Comparison of ENCODE assay signal across 1 cellular context in the genomic region with DNA sequence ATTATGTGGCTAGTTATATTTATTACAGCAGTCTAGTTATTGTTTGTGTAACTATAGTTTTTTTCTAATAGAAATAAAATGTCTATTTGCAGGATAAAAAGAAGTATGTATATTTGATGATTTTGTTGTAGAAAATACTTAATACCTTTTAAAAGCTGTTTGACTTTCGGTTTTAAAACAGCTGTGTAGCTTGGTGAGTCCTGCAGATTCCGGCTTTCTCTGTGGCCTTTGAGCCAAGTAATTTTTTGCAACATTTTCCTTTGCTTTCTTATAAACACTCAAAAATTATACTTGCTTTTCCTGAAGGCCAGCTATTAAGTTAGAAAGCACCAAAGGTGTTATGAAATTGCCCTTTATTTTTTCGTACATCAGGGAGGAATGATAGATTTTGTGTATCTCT.
TF ChIP-seq lines count a peak whose summit lies in the region.

No MANE protein-coding gene starts in this region.

TF ChIP-seq in WTC11, 78 proteins besides CTCF, POLR2A, EP300 and RAD21 (continued from another document):
- TF ChIP-seq PRDM15 (CRISPR knock-in tag; IDR thresholded peaks at IDR 0.05) = no peak
- no peak for TF ChIP-seq ZNF263 (CRISPR knock-in tag; IDR thresholded peaks at IDR 0.05; ENCODE audit: low read depth)
- no peak for TF ChIP-seq ETV6 (CRISPR knock-in tag; IDR thresholded peaks at IDR 0.05)
- TF ChIP-seq SOX15 (CRISPR knock-in tag; IDR thresholded peaks at IDR 0.05) = no peak
- TF ChIP-seq, protein P1, sequence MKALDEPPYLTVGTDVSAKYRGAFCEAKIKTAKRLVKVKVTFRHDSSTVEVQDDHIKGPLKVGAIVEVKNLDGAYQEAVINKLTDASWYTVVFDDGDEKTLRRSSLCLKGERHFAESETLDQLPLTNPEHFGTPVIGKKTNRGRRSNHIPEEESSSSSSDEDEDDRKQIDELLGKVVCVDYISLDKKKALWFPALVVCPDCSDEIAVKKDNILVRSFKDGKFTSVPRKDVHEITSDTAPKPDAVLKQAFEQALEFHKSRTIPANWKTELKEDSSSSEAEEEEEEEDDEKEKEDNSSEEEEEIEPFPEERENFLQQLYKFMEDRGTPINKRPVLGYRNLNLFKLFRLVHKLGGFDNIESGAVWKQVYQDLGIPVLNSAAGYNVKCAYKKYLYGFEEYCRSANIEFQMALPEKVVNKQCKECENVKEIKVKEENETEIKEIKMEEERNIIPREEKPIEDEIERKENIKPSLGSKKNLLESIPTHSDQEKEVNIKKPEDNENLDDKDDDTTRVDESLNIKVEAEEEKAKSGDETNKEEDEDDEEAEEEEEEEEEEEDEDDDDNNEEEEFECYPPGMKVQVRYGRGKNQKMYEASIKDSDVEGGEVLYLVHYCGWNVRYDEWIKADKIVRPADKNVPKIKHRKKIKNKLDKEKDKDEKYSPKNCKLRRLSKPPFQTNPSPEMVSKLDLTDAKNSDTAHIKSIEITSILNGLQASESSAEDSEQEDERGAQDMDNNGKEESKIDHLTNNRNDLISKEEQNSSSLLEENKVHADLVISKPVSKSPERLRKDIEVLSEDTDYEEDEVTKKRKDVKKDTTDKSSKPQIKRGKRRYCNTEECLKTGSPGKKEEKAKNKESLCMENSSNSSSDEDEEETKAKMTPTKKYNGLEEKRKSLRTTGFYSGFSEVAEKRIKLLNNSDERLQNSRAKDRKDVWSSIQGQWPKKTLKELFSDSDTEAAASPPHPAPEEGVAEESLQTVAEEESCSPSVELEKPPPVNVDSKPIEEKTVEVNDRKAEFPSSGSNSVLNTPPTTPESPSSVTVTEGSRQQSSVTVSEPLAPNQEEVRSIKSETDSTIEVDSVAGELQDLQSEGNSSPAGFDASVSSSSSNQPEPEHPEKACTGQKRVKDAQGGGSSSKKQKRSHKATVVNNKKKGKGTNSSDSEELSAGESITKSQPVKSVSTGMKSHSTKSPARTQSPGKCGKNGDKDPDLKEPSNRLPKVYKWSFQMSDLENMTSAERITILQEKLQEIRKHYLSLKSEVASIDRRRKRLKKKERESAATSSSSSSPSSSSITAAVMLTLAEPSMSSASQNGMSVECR (CRISPR knock-in tag; IDR thresholded peaks at IDR 0.05; ENCODE audit: borderline replicate concordance) = no peak
- TF ChIP-seq USF1 (CRISPR knock-in tag; IDR thresholded peaks at IDR 0.05) = no peak
- TF ChIP-seq NR2C2 (CRISPR knock-in tag; IDR thresholded peaks at IDR 0.05) = no peak
- TF ChIP-seq ZNF138 (CRISPR knock-in tag; conservative IDR thresholded peaks at IDR 0.05) = no peak
